ENCODE assay signal across 14 cellular contexts in the genomic region with DNA sequence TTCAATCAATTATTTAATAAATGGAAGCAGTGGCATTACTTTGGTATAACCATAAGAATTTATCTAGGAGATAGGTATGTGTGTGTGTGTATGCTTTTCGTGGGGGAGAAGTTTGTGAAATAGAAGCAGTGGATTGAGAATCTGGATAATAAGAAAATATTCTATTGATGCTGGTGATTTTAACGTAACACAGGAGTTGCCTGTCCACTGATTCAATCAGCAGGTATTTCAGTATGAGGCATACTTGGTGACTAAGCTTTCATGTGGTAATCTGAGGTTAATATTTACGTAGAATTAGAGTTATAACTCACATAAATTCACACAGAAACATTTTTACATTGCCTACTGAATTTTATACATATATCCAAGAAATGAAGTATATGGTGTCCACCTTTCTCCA.
"Had no signal": no experiment of that assay in that cellular context is flagged by ENCODE, and none has a peak within 500 bp of the region (broad histone marks: within the 10 kb centered on the region; RNA-seq: fewer than 3 reads in every experiment).

No MANE protein-coding gene starts in this region.

- H3K36me3 ChIP-seq: lower lobe of right lung, prostate gland had no signal

- H3K4me3 ChIP-seq: lower lobe of right lung, prostate gland had no signal

- H3K27ac ChIP-seq: lower lobe of right lung, prostate gland had no signal

- ATAC-seq: activated T-helper 17 cell treated with anti-CD3 and anti-CD28 coated beads, Interleukin-2, amount 50 U/mL, for 72 hours; left colon; lower lobe of right lung; sciatic nerve; stimulated activated naive CD8-positive, alpha-beta T cell treated with anti-CD3 and anti-CD28 coated beads, Interleukin-15, amount 100 ng/mL, for 72 hours had no signal

- H3K9me3 ChIP-seq: lower lobe of right lung, prostate gland had no signal

- DNase-seq: activated CD4-positive, alpha-beta T cell treated with anti-CD3 and anti-CD28 coated beads, Interleukin-2, amount 10 ng/mL, durations not matched to agents 7 days and 5 days; activated CD8-positive, alpha-beta memory T cell treated with anti-CD3 and anti-CD28 coated beads for 24 hours; activated naive CD4-positive, alpha-beta T cell treated with anti-CD3 and anti-CD28 coated beads for 36 hours; activated T-cell treated with anti-CD3 and anti-CD28 coated beads for 4 hours; cortex of kidney; effector CD4-positive, alpha-beta T cell; foreskin fibroblast; left colon; lower lobe of right lung; nephron progenitor cell; stimulated activated naive CD8-positive, alpha-beta T cell treated with anti-CD3 and anti-CD28 coated beads, Interleukin-15, amount 100 ng/mL, for 72 hours had no signal

- H3K4me1 ChIP-seq: lower lobe of right lung, prostate gland had no signal
